Comparison of ENCODE assay signal across 16 cellular contexts in genomic region chr3:29195055-29195454, GRCh38.
"Had no signal": no experiment of that assay in that cellular context is flagged by ENCODE, and none has a peak within 500 bp of the region (broad histone marks: within the 10 kb centered on the region; RNA-seq: fewer than 3 reads in every experiment).

No MANE protein-coding gene starts in this region.

- H3K36me3 ChIP-seq: prostate gland, right lobe of liver had no signal

- ATAC-seq: right lobe of liver had no signal

- H3K36me3 Mint-ChIP-seq: activated naive CD8-positive, alpha-beta T cell treated with anti-CD3 and anti-CD28 coated beads, Interleukin-2, amount 10 ng/mL, durations not matched to agents 7 days and 5 days; type B pancreatic cell had no signal

- H3K9me3 Mint-ChIP-seq: type B pancreatic cell had no signal

- H3K4me2 ChIP-seq: hepatocyte, smooth muscle cell had no signal

- H3K27ac ChIP-seq: dorsolateral prefrontal cortex, hepatocyte, prostate gland, right lobe of liver had no signal

- H3K79me2 ChIP-seq: hepatocyte had no signal

- H2AFZ ChIP-seq: hepatocyte had no signal

- H3K4me1 ChIP-seq: prostate gland, right lobe of liver had no signal

- DNase-seq: activated CD4-positive, CD25-positive, alpha-beta regulatory T cell treated with anti-CD3 and anti-CD28 coated beads, Interleukin-2, amount 50 U/mL, for 72 hours; activated naive CD4-positive, alpha-beta T cell; activated naive CD8-positive, alpha-beta T cell treated with anti-CD3 and anti-CD28 coated beads, Interleukin-2, amount 10 ng/mL, durations not matched to agents 7 days and 5 days; dorsolateral prefrontal cortex; endodermal cell; right lobe of liver; stimulated activated CD4-positive, alpha-beta T cell treated with anti-CD3 and anti-CD28 coated beads, Interleukin-4, amount 100 ng/mL, for 4 hours; stimulated activated CD8-positive, alpha-beta memory T cell treated with anti-CD3 and anti-CD28 coated beads, Interleukin-4, amount 100 ng/mL, for 48 hours; stimulated activated naive CD4-positive, alpha-beta T cell treated with Interleukin-2 at 50 U/mL for 16 hours; substantia nigra; T-helper 1 cell; T1000 had no signal

- H3K4me3 ChIP-seq: dorsolateral prefrontal cortex, hepatocyte, prostate gland, right lobe of liver, smooth muscle cell had no signal

- H3K9me3 ChIP-seq: prostate gland, right lobe of liver had no signal

- H3K4me1 Mint-ChIP-seq: activated naive CD8-positive, alpha-beta T cell treated with anti-CD3 and anti-CD28 coated beads, Interleukin-2, amount 10 ng/mL, durations not matched to agents 7 days and 5 days; endodermal cell had no signal

- H3K27me3 Mint-ChIP-seq: activated naive CD8-positive, alpha-beta T cell treated with anti-CD3 and anti-CD28 coated beads, Interleukin-2, amount 10 ng/mL, durations not matched to agents 7 days and 5 days; type B pancreatic cell had no signal

- H3K27me3 ChIP-seq: dorsolateral prefrontal cortex, hepatocyte, right lobe of liver had no signal

- H3K27ac Mint-ChIP-seq: activated naive CD8-positive, alpha-beta T cell treated with anti-CD3 and anti-CD28 coated beads, Interleukin-2, amount 10 ng/mL, durations not matched to agents 7 days and 5 days; endodermal cell; type B pancreatic cell had no signal

- H3K4me3 Mint-ChIP-seq: activated naive CD8-positive, alpha-beta T cell treated with anti-CD3 and anti-CD28 coated beads, Interleukin-2, amount 10 ng/mL, durations not matched to agents 7 days and 5 days; endodermal cell; type B pancreatic cell had no signal
